ENCODE assay signal across 19 cellular contexts in the genomic region with DNA sequence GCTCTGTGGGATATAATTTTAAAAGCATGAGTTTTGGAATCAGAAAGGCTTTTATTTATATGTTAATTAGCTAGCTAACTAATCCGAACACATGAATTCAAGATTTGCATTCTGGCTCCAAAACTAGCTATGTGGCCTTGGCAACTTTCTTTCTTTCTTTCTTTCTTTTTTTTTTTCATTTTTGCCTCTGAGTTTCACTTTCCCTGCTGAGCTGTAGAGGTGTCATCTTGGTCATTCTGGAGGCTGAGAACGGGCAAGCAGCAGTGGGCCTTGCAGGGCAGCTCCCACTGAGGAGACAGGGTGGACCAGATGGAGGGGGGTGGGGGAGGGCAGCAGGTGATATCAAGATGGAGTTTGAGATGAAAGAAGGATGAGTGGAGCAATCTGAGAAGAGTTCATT. TPM values are rescaled to one million over a fixed set of nuclear protein-coding genes. Genes with fewer than 3 reads are reported as not detected.
A peak's percentile ranks its signal among the peaks of the same experiment; 100 is the strongest.
DNase-seq lines count a peak whose midpoint lies in the region; ATAC-seq and TF ChIP-seq lines count a peak whose summit lies in the region.
"Had no signal": no experiment of that assay in that cellular context is flagged by ENCODE, and none has a peak within 500 bp of the region (broad histone marks: within the 10 kb centered on the region; RNA-seq: fewer than 3 reads in every experiment).

No MANE protein-coding gene starts in this region.

- ATAC-seq in GM19324 (IDR thresholded peaks at IDR 0.05; ENCODE audit: low FRiP score, unreplicated experiment) = peak; percentile 72
- peak; percentile 63 for ATAC-seq in HG02588 (IDR thresholded peaks at IDR 0.05; ENCODE audit: unreplicated experiment)
- ATAC-seq in HG03342 (IDR thresholded peaks at IDR 0.05; ENCODE audit: unreplicated experiment) = peak; percentile 68
- ATAC-seq: Right ventricle myocardium inferior had no signal

- intact Hi-C loops in prostate gland (cut with DNase I) = no loop called here

- TF ChIP-seq POLR2A in prostate gland (IDR thresholded peaks at IDR 0.05) = no peak

- no peak for TF ChIP-seq CTCF in GM12865 (IDR thresholded peaks at IDR 0.05; ENCODE audit: insufficient read depth, low read depth, low read length, missing control alignments)
- no peak for TF ChIP-seq CTCF in prostate gland (IDR thresholded peaks at IDR 0.05)

- H3K4me3 ChIP-seq in GM12865 (ENCODE audit: low read depth, low read length) (no peak overlapping the region), prostate gland (no peak overlapping the region)
- H3K4me3 ChIP-seq: upper lobe of left lung had no signal

- DNase-seq in GM12865 (ENCODE audit: low read depth) (peak; percentile 52), prostate gland (ENCODE audit: low spot score) (no peak), NCI-H82 (lab: John Stamatoyannopoulos, UW) (no peak), activated gamma-delta T cell treated with Interleukin-2 at 50 U/mL for 16 hours (no peak)
- DNase-seq in activated CD8-positive, alpha-beta memory T cell treated with anti-CD3 and anti-CD28 coated beads, Interleukin-2, amount 50 U/mL, for 4 hours = no peak
- DNase-seq: ACHN; activated CD4-positive, CD25-positive, alpha-beta regulatory T cell; activated effector memory CD4-positive, alpha-beta T cell treated with anti-CD3 and anti-CD28 coated beads, Interleukin-2, amount 50 U/mL, for 16 hours; CD4-positive, alpha-beta memory T cell; left ventricle myocardium superior; NCI-H1436 treated with DMSO at 0.1 percent for 48 hours; stimulated activated naive CD4-positive, alpha-beta T cell treated with Interleukin-2 at 50 U/mL for 16 hours; T-helper 1 cell; upper lobe of left lung had no signal

- peaks cover 3% of the 10 kb centered on the region for H3K4me1 ChIP-seq in prostate gland (replicated peaks)

- H3K27ac ChIP-seq in prostate gland = no peak overlapping the region
- H3K27ac ChIP-seq: upper lobe of left lung had no signal

- H3K9me3 ChIP-seq in prostate gland = no peaks in the 10 kb centered on the region
- H3K9me3 ChIP-seq: upper lobe of left lung had no signal

- no peaks in the 10 kb centered on the region for H3K27me3 ChIP-seq in prostate gland (replicated peaks; ENCODE audit: insufficient read depth)
- H3K27me3 ChIP-seq: upper lobe of left lung had no signal

- 76% methylated on average over 2 of the region's 2 CpGs for WGBS in prostate gland

- no peaks in the 10 kb centered on the region for H3K36me3 ChIP-seq in prostate gland
- H3K36me3 ChIP-seq: upper lobe of left lung had no signal

RNA-seq across cellular contexts. Expression of a gene that starts 24.8 kb away (rescaled TPM):
- total RNA-seq in prostate gland = 10 to 100 TPM; 12.2 to 18.5 TPM
- total RNA-seq: LHCN-M2 had no signal
